9 cellular contexts compared by ENCODE assay signal in genomic region chr7:156612930-156613329, GRCh38. TPM values are rescaled to one million over a fixed set of nuclear protein-coding genes. Genes with fewer than 3 reads are reported as not detected.
DNase-seq lines count a peak whose midpoint lies in the region; FAIRE-seq and TF ChIP-seq lines count a peak whose summit lies in the region.
"Had no signal": no experiment of that assay in that cellular context is flagged by ENCODE, and none has a peak within 500 bp of the region (broad histone marks: within the 10 kb centered on the region; RNA-seq: fewer than 3 reads in every experiment).

No MANE protein-coding gene starts in this region.

- DNase-seq in GM12891 (ENCODE audit: insufficient read length, low spot score) (no peak), NCI-H2107 (lab: John Stamatoyannopoulos, UW) (peak; percentile 18), NCI-H345 (lab: John Stamatoyannopoulos, UW) (no peak), NCI-H748 (lab: John Stamatoyannopoulos, UW; ENCODE audit: unreplicated experiment) (no peak), A673 (ENCODE audit: low spot score) (no peak), H7 (no peak)
- DNase-seq in activated T-cell treated with anti-CD3 and anti-CD28 coated beads, Interleukin-2, amount 50 U/mL, for 1 hour, result peak; percentile 70
- peak; percentile 64 for DNase-seq in stimulated activated CD4-positive, alpha-beta T cell treated with anti-CD3 and anti-CD28 coated beads, Interleukin-2, amount 100 ng/mL, for 4 hours (ENCODE audit: low read depth)

- POLR2A ChIA-PET in A673 (lab: Charles Lee; ENCODE audit: low non-redundant PET), result no interaction called here

- TF ChIP-seq CTCF in A673 (conservative IDR thresholded peaks at IDR 0.05; ENCODE audit: low read depth, low read length), result no peak

- no peaks in the 10 kb centered on the region for H3K9me3 ChIP-seq in A673 (ENCODE audit: low read depth, low read length, poor library complexity, severe bottlenecking)

- FAIRE-seq in GM12891 (lab: Jason Lieb, UNC), result peak; percentile 52
- FAIRE-seq: endothelial cell of umbilical vein had no signal

- H3K27me3 ChIP-seq in A673 (replicated peaks; ENCODE audit: insufficient read depth, low read depth, low read length, poor library complexity) (peaks cover 60% of the 10 kb centered on the region), H7 (ENCODE audit: control insufficient read depth, insufficient read depth, low read length) (peaks cover 17% of the 10 kb centered on the region)

- no peak overlapping the region for H3K4me3 ChIP-seq in A673 (ENCODE audit: low read depth, low read length, poor library complexity, severe bottlenecking)
- no peak overlapping the region for H3K4me3 ChIP-seq in H7 (ENCODE audit: insufficient read depth, low read depth, low read length)

- intact Hi-C loops in A673 (cut with micrococcal nuclease; ENCODE audit: unreplicated experiment), result no loop called here

- H3K36me3 ChIP-seq in A673 (ENCODE audit: insufficient read depth, low read length, poor library complexity, severe bottlenecking), result no peaks in the 10 kb centered on the region
- H3K36me3 ChIP-seq in H7 (replicated peaks; ENCODE audit: control insufficient read depth, insufficient read depth, low read length), result no peaks in the 10 kb centered on the region

- no TSS peak for BruUV-seq in A673 (replicated peaks; lab: Mats Ljungman, UMichigan)

- CTCF ChIA-PET in A673 (lab: Charles Lee), result no interaction called here

- no peaks in the 10 kb centered on the region for H3K4me1 ChIP-seq in A673 (ENCODE audit: insufficient read depth, low read length, poor library complexity, severe bottlenecking)

- H3K27ac ChIP-seq in A673 (ENCODE audit: low read depth, low read length, poor library complexity, severe bottlenecking), result no peak overlapping the region

- TF ChIP-seq POLR2A in GM12891 (IDR thresholded peaks at IDR 0.05; ENCODE audit: low read depth, low read length), result no peak

TF ChIP-seq in GM12891, 5 proteins besides CTCF, POLR2A, EP300 and RAD21:
- TF ChIP-seq PAX5 (IDR thresholded peaks at IDR 0.05; ENCODE audit: insufficient read depth, low read length, severe bottlenecking), result no peak
- TF ChIP-seq SPI1 (IDR thresholded peaks at IDR 0.05; ENCODE audit: low read depth, low read length), result no peak
- no peak for TF ChIP-seq TAF1 (IDR thresholded peaks at IDR 0.05; ENCODE audit: low read depth, low read length)
- no peak for TF ChIP-seq POU2F2 (IDR thresholded peaks at IDR 0.05; ENCODE audit: low read depth, low read length)
- TF ChIP-seq POLR2AphosphoS5 (IDR thresholded peaks at IDR 0.05; ENCODE audit: low read depth, low read length), result no peak

RNA-seq across cellular contexts. Expression of gene RNF32, which starts 27.6 kb away (rescaled TPM):
- 4.1 TPM for polyA plus RNA-seq in GM12891 (2012; ENCODE audit: low read depth, missing spikeins)
- 0.59 and 1.5 TPM in 2 replicates for total RNA-seq in A673 (2021)
- total RNA-seq in H7 (2014; rRNA removed; shearing (Covaris generic)), result 1.0 and 1.1 TPM in 2 replicates
- total RNA-seq: endothelial cell of umbilical vein had no signal

Comparison
In these comparisons a context has a peak if more than half of its experiments do, and no peak if none do; other contexts are left out.
1. DNase-seq: peak in NCI-H2107 (single experiment), activated T-cell treated with anti-CD3 and anti-CD28 coated beads, Interleukin-2, amount 50 U/mL, for 1 hour (single experiment) and stimulated activated CD4-positive, alpha-beta T cell treated with anti-CD3 and anti-CD28 coated beads, Interleukin-2, amount 100 ng/mL, for 4 hours (single experiment); none in GM12891 (single experiment), NCI-H345 (single experiment), NCI-H748 (single experiment), A673 (single experiment) and H7 (single experiment).